Comparison of ENCODE assay signal across 2 cellular contexts in the genomic region with DNA sequence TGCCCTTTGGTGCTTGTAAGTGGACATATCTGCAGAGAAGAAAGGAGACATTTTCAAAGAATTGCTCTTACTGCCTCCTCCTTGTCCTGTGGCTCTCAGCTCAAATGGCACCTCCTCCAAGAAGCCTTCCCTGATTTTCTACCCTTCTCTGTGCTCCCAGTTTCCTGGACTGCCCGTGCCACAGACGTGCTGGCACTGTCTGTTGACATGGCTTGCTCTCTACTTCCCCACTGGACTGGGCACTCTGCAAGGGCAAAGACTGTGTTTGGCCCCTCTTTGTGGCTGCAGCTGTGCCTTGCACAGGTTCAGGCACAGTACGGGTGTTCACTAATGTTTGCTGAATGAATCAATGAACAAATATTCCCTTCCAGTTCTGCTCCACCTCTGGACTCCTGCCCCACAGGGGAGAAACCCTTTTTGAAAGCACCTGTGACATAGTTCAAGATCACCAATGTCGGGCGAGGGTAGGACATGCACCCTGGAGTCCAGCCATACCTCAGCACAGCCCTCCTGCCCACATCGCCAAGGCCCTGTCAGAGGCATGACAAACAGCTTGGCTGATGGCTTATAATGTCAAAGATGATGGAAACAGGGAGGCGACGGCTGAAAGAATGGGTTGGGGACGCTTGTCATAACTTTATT.
TF ChIP-seq lines count a peak whose summit lies in the region.

No MANE protein-coding gene starts in this region.

TF ChIP-seq in K562, 482 proteins besides CTCF, POLR2A, EP300 and RAD21:
- TF ChIP-seq ZNF764 (CRISPR knock-in tag; IDR thresholded peaks at IDR 0.05; ENCODE audit: low read depth): no peak
- TF ChIP-seq RBM25 (IDR thresholded peaks at IDR 0.05; ENCODE audit: low read depth, low read length, severe bottlenecking): peak; percentile 61
- peak; percentile 92 for TF ChIP-seq ZFP36 (IDR thresholded peaks at IDR 0.05; ENCODE audit: low read depth, low read length, partially characterized antibody)

TF ChIP-seq in HepG2, 621 proteins besides CTCF, POLR2A, EP300 and RAD21 (continues in another document):
- TF ChIP-seq MTA3 (CRISPR knock-in tag; IDR thresholded peaks at IDR 0.05) (no peak), ZNF660 (CRISPR knock-in tag; IDR thresholded peaks at IDR 0.05; ENCODE audit: borderline replicate concordance, low read depth) (no peak), ZNF430 (CRISPR knock-in tag; IDR thresholded peaks at IDR 0.05) (no peak), SNAI1 (CRISPR knock-in tag; IDR thresholded peaks at IDR 0.05; ENCODE audit: borderline replicate concordance) (no peak), JUNB (CRISPR knock-in tag; IDR thresholded peaks at IDR 0.05; ENCODE audit: borderline replicate concordance) (peak; percentile 41; the same call in 1 of the 2 replicates), CENPX (CRISPR knock-in tag; IDR thresholded peaks at IDR 0.05) (no peak), XBP1 (CRISPR knock-in tag; IDR thresholded peaks at IDR 0.05) (no peak), PAWR (CRISPR knock-in tag; IDR thresholded peaks at IDR 0.05; ENCODE audit: borderline replicate concordance) (no peak), ZNF44 (CRISPR knock-in tag; IDR thresholded peaks at IDR 0.05) (no peak), SP140L (CRISPR knock-in tag; IDR thresholded peaks at IDR 0.05; ENCODE audit: borderline replicate concordance) (no peak), SOX6 (IDR thresholded peaks at IDR 0.05) (no peak), SOX6 (CRISPR knock-in tag; IDR thresholded peaks at IDR 0.05) (peak; percentile 78), TGIF2 (CRISPR knock-in tag; IDR thresholded peaks at IDR 0.05) (no peak), MBD4 (IDR thresholded peaks at IDR 0.05; ENCODE audit: borderline replicate concordance, low read length) (no peak), CCDC6 (CRISPR knock-in tag; IDR thresholded peaks at IDR 0.05) (no peak), SMAD9 (CRISPR knock-in tag; IDR thresholded peaks at IDR 0.05) (no peak), ZNF331 (CRISPR knock-in tag; IDR thresholded peaks at IDR 0.05) (peak; percentile 56; the same call in 1 of the 2 replicates), SPEN (CRISPR knock-in tag; IDR thresholded peaks at IDR 0.05; ENCODE audit: low read depth) (no peak), SMARCE1 (IDR thresholded peaks at IDR 0.05; ENCODE audit: borderline replicate concordance) (no peak), ATRX (CRISPR knock-in tag; IDR thresholded peaks at IDR 0.05; ENCODE audit: borderline replicate concordance) (no peak), ZNF777 (CRISPR knock-in tag; IDR thresholded peaks at IDR 0.05) (no peak), FOXA3 (CRISPR knock-in tag; IDR thresholded peaks at IDR 0.05) (peak; percentile 46; the same call in 1 of the 2 replicates), ATF7 (IDR thresholded peaks at IDR 0.05) (no peak), ATF7 (CRISPR knock-in tag; IDR thresholded peaks at IDR 0.05) (peak; percentile 54; the same call in 1 of the 2 replicates), PHF5A (CRISPR knock-in tag; IDR thresholded peaks at IDR 0.05; ENCODE audit: low read depth, unreplicated experiment) (no peak), TBP (CRISPR knock-in tag; IDR thresholded peaks at IDR 0.05) (no peak), PHB2 (IDR thresholded peaks at IDR 0.05; ENCODE audit: partially characterized antibody) (no peak), NFKBIZ (CRISPR knock-in tag; IDR thresholded peaks at IDR 0.05) (no peak), ZNF460 (CRISPR knock-in tag; IDR thresholded peaks at IDR 0.05; ENCODE audit: borderline replicate concordance) (no peak)
- TF ChIP-seq, protein P1, sequence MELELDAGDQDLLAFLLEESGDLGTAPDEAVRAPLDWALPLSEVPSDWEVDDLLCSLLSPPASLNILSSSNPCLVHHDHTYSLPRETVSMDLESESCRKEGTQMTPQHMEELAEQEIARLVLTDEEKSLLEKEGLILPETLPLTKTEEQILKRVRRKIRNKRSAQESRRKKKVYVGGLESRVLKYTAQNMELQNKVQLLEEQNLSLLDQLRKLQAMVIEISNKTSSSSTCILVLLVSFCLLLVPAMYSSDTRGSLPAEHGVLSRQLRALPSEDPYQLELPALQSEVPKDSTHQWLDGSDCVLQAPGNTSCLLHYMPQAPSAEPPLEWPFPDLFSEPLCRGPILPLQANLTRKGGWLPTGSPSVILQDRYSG (CRISPR knock-in tag; IDR thresholded peaks at IDR 0.05): no peak
- TF ChIP-seq, protein P2, sequence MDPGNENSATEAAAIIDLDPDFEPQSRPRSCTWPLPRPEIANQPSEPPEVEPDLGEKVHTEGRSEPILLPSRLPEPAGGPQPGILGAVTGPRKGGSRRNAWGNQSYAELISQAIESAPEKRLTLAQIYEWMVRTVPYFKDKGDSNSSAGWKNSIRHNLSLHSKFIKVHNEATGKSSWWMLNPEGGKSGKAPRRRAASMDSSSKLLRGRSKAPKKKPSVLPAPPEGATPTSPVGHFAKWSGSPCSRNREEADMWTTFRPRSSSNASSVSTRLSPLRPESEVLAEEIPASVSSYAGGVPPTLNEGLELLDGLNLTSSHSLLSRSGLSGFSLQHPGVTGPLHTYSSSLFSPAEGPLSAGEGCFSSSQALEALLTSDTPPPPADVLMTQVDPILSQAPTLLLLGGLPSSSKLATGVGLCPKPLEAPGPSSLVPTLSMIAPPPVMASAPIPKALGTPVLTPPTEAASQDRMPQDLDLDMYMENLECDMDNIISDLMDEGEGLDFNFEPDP (CRISPR knock-in tag; conservative IDR thresholded peaks at IDR 0.05): no peak
- TF ChIP-seq, protein P3, sequence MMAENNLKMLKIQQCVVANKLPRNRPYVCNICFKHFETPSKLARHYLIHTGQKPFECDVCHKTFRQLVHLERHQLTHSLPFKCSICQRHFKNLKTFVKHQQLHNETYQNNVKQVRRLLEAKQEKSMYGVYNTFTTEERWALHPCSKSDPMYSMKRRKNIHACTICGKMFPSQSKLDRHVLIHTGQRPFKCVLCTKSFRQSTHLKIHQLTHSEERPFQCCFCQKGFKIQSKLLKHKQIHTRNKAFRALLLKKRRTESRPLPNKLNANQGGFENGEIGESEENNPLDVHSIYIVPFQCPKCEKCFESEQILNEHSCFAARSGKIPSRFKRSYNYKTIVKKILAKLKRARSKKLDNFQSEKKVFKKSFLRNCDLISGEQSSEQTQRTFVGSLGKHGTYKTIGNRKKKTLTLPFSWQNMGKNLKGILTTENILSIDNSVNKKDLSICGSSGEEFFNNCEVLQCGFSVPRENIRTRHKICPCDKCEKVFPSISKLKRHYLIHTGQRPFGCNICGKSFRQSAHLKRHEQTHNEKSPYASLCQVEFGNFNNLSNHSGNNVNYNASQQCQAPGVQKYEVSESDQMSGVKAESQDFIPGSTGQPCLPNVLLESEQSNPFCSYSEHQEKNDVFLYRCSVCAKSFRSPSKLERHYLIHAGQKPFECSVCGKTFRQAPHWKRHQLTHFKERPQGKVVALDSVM (CRISPR knock-in tag; IDR thresholded peaks at IDR 0.05): no peak
- TF ChIP-seq, protein P4, sequence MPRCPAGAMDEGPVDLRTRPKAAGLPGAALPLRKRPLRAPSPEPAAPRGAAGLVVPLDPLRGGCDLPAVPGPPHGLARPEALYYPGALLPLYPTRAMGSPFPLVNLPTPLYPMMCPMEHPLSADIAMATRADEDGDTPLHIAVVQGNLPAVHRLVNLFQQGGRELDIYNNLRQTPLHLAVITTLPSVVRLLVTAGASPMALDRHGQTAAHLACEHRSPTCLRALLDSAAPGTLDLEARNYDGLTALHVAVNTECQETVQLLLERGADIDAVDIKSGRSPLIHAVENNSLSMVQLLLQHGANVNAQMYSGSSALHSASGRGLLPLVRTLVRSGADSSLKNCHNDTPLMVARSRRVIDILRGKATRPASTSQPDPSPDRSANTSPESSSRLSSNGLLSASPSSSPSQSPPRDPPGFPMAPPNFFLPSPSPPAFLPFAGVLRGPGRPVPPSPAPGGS (CRISPR knock-in tag; IDR thresholded peaks at IDR 0.05): peak; percentile 76; the same call in 1 of the 2 replicates
- TF ChIP-seq, protein P5, sequence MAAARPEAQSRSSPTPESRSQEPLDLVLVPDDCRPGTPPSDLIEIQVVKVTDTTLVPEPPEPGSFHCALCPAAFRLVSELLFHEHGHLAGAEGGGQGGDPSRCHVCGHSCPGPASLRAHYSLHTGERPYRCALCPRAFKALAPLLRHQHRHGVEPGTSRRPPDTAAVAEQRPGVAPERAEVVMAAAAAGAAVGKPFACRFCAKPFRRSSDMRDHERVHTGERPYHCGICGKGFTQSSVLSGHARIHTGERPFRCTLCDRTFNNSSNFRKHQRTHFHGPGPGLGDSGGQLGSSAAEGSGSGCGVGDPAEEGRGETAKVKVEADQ (CRISPR knock-in tag; IDR thresholded peaks at IDR 0.05; ENCODE audit: borderline replicate concordance): no peak
- TF ChIP-seq, protein P6, sequence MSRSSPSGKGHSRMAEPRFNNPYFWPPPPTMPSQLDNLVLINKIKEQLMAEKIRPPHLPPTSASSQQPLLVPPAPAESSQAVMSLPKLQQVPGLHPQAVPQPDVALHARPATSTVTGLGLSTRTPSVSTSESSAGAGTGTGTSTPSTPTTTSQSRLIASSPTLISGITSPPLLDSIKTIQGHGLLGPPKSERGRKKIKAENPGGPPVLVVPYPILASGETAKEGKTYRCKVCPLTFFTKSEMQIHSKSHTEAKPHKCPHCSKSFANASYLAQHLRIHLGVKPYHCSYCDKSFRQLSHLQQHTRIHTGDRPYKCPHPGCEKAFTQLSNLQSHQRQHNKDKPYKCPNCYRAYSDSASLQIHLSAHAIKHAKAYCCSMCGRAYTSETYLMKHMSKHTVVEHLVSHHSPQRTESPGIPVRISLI (CRISPR knock-in tag; IDR thresholded peaks at IDR 0.05; ENCODE audit: borderline replicate concordance): no peak
- TF ChIP-seq, protein P7, sequence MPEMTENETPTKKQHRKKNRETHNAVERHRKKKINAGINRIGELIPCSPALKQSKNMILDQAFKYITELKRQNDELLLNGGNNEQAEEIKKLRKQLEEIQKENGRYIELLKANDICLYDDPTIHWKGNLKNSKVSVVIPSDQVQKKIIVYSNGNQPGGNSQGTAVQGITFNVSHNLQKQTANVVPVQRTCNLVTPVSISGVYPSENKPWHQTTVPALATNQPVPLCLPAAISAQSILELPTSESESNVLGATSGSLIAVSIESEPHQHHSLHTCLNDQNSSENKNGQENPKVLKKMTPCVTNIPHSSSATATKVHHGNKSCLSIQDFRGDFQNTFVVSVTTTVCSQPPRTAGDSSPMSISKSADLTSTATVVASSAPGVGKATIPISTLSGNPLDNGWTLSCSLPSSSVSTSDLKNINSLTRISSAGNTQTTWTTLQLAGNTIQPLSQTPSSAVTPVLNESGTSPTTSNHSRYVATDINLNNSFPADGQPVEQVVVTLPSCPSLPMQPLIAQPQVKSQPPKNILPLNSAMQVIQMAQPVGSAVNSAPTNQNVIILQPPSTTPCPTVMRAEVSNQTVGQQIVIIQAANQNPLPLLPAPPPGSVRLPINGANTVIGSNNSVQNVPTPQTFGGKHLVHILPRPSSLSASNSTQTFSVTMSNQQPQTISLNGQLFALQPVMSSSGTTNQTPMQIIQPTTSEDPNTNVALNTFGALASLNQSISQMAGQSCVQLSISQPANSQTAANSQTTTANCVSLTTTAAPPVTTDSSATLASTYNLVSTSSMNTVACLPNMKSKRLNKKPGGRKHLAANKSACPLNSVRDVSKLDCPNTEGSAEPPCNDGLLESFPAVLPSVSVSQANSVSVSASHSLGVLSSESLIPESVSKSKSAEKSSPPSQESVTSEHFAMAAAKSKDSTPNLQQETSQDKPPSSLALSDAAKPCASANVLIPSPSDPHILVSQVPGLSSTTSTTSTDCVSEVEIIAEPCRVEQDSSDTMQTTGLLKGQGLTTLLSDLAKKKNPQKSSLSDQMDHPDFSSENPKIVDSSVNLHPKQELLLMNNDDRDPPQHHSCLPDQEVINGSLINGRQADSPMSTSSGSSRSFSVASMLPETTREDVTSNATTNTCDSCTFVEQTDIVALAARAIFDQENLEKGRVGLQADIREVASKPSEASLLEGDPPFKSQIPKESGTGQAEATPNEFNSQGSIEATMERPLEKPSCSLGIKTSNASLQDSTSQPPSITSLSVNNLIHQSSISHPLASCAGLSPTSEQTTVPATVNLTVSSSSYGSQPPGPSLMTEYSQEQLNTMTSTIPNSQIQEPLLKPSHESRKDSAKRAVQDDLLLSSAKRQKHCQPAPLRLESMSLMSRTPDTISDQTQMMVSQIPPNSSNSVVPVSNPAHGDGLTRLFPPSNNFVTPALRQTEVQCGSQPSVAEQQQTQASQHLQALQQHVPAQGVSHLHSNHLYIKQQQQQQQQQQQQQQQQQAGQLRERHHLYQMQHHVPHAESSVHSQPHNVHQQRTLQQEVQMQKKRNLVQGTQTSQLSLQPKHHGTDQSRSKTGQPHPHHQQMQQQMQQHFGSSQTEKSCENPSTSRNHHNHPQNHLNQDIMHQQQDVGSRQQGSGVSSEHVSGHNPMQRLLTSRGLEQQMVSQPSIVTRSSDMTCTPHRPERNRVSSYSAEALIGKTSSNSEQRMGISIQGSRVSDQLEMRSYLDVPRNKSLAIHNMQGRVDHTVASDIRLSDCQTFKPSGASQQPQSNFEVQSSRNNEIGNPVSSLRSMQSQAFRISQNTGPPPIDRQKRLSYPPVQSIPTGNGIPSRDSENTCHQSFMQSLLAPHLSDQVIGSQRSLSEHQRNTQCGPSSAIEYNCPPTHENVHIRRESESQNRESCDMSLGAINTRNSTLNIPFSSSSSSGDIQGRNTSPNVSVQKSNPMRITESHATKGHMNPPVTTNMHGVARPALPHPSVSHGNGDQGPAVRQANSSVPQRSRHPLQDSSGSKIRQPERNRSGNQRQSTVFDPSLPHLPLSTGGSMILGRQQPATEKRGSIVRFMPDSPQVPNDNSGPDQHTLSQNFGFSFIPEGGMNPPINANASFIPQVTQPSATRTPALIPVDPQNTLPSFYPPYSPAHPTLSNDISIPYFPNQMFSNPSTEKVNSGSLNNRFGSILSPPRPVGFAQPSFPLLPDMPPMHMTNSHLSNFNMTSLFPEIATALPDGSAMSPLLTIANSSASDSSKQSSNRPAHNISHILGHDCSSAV (CRISPR knock-in tag; IDR thresholded peaks at IDR 0.05; ENCODE audit: borderline replicate concordance): no peak
- TF ChIP-seq, protein P8, sequence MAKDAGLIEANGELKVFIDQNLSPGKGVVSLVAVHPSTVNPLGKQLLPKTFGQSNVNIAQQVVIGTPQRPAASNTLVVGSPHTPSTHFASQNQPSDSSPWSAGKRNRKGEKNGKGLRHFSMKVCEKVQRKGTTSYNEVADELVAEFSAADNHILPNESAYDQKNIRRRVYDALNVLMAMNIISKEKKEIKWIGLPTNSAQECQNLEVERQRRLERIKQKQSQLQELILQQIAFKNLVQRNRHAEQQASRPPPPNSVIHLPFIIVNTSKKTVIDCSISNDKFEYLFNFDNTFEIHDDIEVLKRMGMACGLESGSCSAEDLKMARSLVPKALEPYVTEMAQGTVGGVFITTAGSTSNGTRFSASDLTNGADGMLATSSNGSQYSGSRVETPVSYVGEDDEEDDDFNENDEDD (CRISPR knock-in tag; IDR thresholded peaks at IDR 0.05; ENCODE audit: borderline replicate concordance): no peak
- TF ChIP-seq, protein P9, sequence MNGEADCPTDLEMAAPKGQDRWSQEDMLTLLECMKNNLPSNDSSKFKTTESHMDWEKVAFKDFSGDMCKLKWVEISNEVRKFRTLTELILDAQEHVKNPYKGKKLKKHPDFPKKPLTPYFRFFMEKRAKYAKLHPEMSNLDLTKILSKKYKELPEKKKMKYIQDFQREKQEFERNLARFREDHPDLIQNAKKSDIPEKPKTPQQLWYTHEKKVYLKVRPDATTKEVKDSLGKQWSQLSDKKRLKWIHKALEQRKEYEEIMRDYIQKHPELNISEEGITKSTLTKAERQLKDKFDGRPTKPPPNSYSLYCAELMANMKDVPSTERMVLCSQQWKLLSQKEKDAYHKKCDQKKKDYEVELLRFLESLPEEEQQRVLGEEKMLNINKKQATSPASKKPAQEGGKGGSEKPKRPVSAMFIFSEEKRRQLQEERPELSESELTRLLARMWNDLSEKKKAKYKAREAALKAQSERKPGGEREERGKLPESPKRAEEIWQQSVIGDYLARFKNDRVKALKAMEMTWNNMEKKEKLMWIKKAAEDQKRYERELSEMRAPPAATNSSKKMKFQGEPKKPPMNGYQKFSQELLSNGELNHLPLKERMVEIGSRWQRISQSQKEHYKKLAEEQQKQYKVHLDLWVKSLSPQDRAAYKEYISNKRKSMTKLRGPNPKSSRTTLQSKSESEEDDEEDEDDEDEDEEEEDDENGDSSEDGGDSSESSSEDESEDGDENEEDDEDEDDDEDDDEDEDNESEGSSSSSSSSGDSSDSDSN (CRISPR knock-in tag; IDR thresholded peaks at IDR 0.05): peak; percentile 41; the same call in 1 of the 2 replicates
